In the genomic region with DNA sequence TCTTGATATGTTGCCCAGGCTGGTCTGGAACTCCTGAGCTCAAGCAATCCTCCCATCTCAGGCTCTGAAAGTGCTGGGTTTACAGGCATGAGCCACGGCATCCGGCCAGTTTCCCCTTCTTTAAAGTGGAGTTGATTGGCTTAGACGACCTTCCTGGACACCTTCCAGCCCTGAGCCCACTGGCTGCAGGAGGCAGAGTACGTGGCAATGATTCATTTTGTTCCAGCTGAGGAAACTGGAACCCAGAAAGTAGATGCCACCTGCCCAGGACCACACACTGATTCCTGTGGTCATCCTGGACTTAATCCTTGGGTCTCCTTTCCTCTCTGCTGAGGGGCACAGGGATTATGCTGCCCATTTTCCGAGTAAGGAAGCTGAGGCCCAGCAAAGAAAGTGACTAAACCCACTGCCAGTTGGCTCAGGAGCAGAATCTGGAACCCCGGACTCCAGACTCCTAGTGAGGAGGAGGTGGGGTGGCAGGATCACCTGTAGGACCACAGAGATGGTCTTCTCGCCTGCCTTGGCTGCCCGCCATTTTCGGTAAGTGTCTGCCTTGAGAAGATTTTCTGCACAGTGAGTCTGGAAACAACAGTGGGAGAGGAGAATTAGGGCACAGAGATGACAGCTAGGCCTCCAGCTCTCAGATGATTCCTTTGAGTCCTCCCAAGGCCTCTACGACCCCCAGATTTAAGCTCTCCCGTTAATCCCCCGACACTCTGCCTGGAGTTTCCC, we compare ENCODE assay signal across 1 cellular context.
TF ChIP-seq lines count a peak whose summit lies in the region.

No MANE protein-coding gene starts in this region.

TF ChIP-seq in neural cell, 6 proteins besides CTCF, POLR2A, EP300 and RAD21 (continued from another document):
- TF ChIP-seq REST (IDR thresholded peaks at IDR 0.05; ENCODE audit: borderline replicate concordance) = no peak
- TF ChIP-seq TAF1 (IDR thresholded peaks at IDR 0.05; ENCODE audit: low read depth) = no peak
